Comparison of ENCODE assay signal across 1 cellular context in the genomic region with DNA sequence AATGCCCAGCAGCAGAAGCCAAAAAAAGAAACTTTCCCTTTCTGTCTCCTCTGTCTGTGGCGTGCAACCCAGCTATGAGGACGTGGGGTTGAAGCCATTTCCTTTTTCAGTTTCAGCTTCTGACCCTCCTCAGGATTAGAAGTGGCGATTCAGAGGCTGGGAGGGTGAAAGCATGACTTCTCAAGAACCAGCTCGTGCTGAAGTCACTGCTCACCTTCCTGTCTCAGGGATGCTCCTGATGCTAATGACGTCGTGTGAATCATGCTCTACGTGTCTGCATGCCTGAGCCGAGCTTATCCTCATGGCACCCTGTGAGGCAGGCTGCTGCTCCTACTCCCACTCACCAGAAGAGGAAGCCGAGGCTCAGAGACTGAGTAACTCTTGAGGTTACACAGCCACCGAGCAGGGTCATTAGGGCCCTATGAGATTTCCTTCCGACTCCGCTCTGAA.
A peak's percentile ranks its signal among the peaks of the same experiment; 100 is the strongest.
TF ChIP-seq lines count a peak whose summit lies in the region.

No MANE protein-coding gene starts in this region.

TF ChIP-seq in H1, 55 proteins besides CTCF, POLR2A, EP300 and RAD21:
- TF ChIP-seq SP1 (IDR thresholded peaks at IDR 0.05; ENCODE audit: low read depth, low read length) (no peak), FOSL1 (IDR thresholded peaks at IDR 0.05; ENCODE audit: insufficient read depth, low read depth, low read length) (no peak)
- TF ChIP-seq, protein P1, sequence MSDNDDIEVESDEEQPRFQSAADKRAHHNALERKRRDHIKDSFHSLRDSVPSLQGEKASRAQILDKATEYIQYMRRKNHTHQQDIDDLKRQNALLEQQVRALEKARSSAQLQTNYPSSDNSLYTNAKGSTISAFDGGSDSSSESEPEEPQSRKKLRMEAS (IDR thresholded peaks at IDR 0.05), result peak; percentile 65
- TF ChIP-seq, protein P2, sequence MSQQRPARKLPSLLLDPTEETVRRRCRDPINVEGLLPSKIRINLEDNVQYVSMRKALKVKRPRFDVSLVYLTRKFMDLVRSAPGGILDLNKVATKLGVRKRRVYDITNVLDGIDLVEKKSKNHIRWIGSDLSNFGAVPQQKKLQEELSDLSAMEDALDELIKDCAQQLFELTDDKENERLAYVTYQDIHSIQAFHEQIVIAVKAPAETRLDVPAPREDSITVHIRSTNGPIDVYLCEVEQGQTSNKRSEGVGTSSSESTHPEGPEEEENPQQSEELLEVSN (IDR thresholded peaks at IDR 0.05), result 0 out of 2 replicates have a peak, but pooled peaks have one; percentile 40
